10 cellular contexts compared by ENCODE assay signal in the genomic region with DNA sequence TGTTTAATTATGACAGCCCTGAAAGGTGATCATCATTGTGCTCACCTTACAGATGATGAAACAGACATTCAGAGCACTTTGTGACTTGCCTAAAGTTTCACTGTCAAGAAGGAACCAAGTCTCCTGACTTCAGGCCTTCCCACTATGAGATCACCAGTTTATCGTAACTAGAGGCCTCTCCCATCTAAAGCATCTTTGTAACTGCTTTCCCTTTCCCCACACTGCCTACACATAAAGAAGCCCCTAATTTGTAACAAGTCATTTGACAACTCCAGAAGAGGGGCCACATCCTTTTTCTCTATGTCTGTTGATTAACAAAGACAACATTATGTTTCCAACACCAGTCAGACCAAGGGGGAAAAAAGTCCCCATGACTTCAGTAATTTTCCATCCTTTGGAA. TPM values are rescaled to one million over a fixed set of nuclear protein-coding genes. Genes with fewer than 3 reads are reported as not detected.
DNase-seq lines count a peak whose midpoint lies in the region; ATAC-seq and TF ChIP-seq lines count a peak whose summit lies in the region.
"Had no signal": no experiment of that assay in that cellular context is flagged by ENCODE, and none has a peak within 500 bp of the region (broad histone marks: within the 10 kb centered on the region; RNA-seq: fewer than 3 reads in every experiment).

No MANE protein-coding gene starts in this region.

- no peak for DNase-seq in activated T-cell treated with anti-CD3 and anti-CD28 coated beads, Interleukin-2, amount 50 U/mL, for 24 hours
- no peak for DNase-seq in activated T-cell treated with anti-CD3 and anti-CD28 coated beads, Interleukin-2, amount 50 U/mL, for 1 hour
- no peak for DNase-seq in central memory CD8-positive, alpha-beta T cell (ENCODE audit: low spot score in 2 of 2)
- DNase-seq in SJCRH30 (no peak), NCI-H524 (lab: John Stamatoyannopoulos, UW) (no peak), mesothelial cell of epicardium (ENCODE audit: low spot score in 2 of 2, unreplicated experiment in 2 of 2) (no peak)
- DNase-seq: pancreas had no signal

- no peaks in the 10 kb centered on the region for H3K27me3 Mint-ChIP-seq in activated T-cell treated with anti-CD3 and anti-CD28 coated beads, Interleukin-2, amount 50 U/mL, for 24 hours
- no peaks in the 10 kb centered on the region for H3K27me3 Mint-ChIP-seq in central memory CD8-positive, alpha-beta T cell
- H3K27me3 Mint-ChIP-seq in stimulated activated naive CD8-positive, alpha-beta T cell treated with anti-CD3 and anti-CD28 coated beads, Interleukin-15, Interleukin-2, amounts not matched to agents 100 ng/mL and 50 ng/mL, for 24 hours, result no peaks in the 10 kb centered on the region
- no peaks in the 10 kb centered on the region for H3K27me3 Mint-ChIP-seq in mesothelial cell of epicardium (ENCODE audit: low read depth)

- H3K4me3 Mint-ChIP-seq in activated T-cell treated with anti-CD3 and anti-CD28 coated beads, Interleukin-2, amount 50 U/mL, for 24 hours, result peak overlapping the region; percentile 94
- H3K4me3 Mint-ChIP-seq in central memory CD8-positive, alpha-beta T cell, result peak overlapping the region; percentile 94
- peak overlapping the region; percentile 98 for H3K4me3 Mint-ChIP-seq in stimulated activated naive CD8-positive, alpha-beta T cell treated with anti-CD3 and anti-CD28 coated beads, Interleukin-15, Interleukin-2, amounts not matched to agents 100 ng/mL and 50 ng/mL, for 24 hours
- no peak overlapping the region for H3K4me3 Mint-ChIP-seq in mesothelial cell of epicardium

- no peaks in the 10 kb centered on the region for H3K36me3 ChIP-seq in SJCRH30
- H3K36me3 ChIP-seq: pancreas, SJSA1 had no signal

- no peak for TF ChIP-seq CTCF in mesothelial cell of epicardium (IDR thresholded peaks at IDR 0.05; ENCODE audit: unreplicated experiment)

- H3K27ac Mint-ChIP-seq in activated T-cell treated with anti-CD3 and anti-CD28 coated beads, Interleukin-2, amount 50 U/mL, for 24 hours, result peak overlapping the region; percentile 100
- peak overlapping the region; percentile 99 for H3K27ac Mint-ChIP-seq in central memory CD8-positive, alpha-beta T cell (ENCODE audit: low read depth)
- peak overlapping the region; percentile 99 for H3K27ac Mint-ChIP-seq in stimulated activated naive CD8-positive, alpha-beta T cell treated with anti-CD3 and anti-CD28 coated beads, Interleukin-15, Interleukin-2, amounts not matched to agents 100 ng/mL and 50 ng/mL, for 24 hours
- no peak overlapping the region for H3K27ac Mint-ChIP-seq in mesothelial cell of epicardium

- peak; percentile 46 for ATAC-seq in HG03565 (IDR thresholded peaks at IDR 0.05; ENCODE audit: unreplicated experiment)
- no peak for ATAC-seq in central memory CD8-positive, alpha-beta T cell (replicated peaks; ENCODE audit: extremely low read depth, poor library complexity, severe bottlenecking)

- no peaks in the 10 kb centered on the region for H3K27me3 ChIP-seq in SJCRH30
- H3K27me3 ChIP-seq: pancreas, SJSA1 had no signal

- H3K4me3 ChIP-seq in SJCRH30, result no peak overlapping the region
- H3K4me3 ChIP-seq: SJSA1 had no signal

- H3K9me3 Mint-ChIP-seq in activated T-cell treated with anti-CD3 and anti-CD28 coated beads, Interleukin-2, amount 50 U/mL, for 24 hours, result no peaks in the 10 kb centered on the region
- H3K9me3 Mint-ChIP-seq in central memory CD8-positive, alpha-beta T cell, result no peaks in the 10 kb centered on the region
- no peaks in the 10 kb centered on the region for H3K9me3 Mint-ChIP-seq in stimulated activated naive CD8-positive, alpha-beta T cell treated with anti-CD3 and anti-CD28 coated beads, Interleukin-15, Interleukin-2, amounts not matched to agents 100 ng/mL and 50 ng/mL, for 24 hours
- peaks cover 6% of the 10 kb centered on the region for H3K9me3 Mint-ChIP-seq in mesothelial cell of epicardium

- H3K36me3 Mint-ChIP-seq in activated T-cell treated with anti-CD3 and anti-CD28 coated beads, Interleukin-2, amount 50 U/mL, for 24 hours (ENCODE audit: low read depth), result peaks cover 47% of the 10 kb centered on the region
- peaks cover 21% of the 10 kb centered on the region for H3K36me3 Mint-ChIP-seq in central memory CD8-positive, alpha-beta T cell (ENCODE audit: insufficient read depth)
- peaks cover 20% of the 10 kb centered on the region for H3K36me3 Mint-ChIP-seq in stimulated activated naive CD8-positive, alpha-beta T cell treated with anti-CD3 and anti-CD28 coated beads, Interleukin-15, Interleukin-2, amounts not matched to agents 100 ng/mL and 50 ng/mL, for 24 hours (ENCODE audit: low read depth)
- H3K36me3 Mint-ChIP-seq in mesothelial cell of epicardium, result no peaks in the 10 kb centered on the region

- H3K9me3 ChIP-seq in SJCRH30 (replicated peaks), result no peaks in the 10 kb centered on the region
- H3K9me3 ChIP-seq: pancreas, SJSA1 had no signal

- H3K27ac ChIP-seq in SJCRH30, result no peak overlapping the region
- H3K27ac ChIP-seq: SJSA1 had no signal

- H3K4me1 Mint-ChIP-seq in activated T-cell treated with anti-CD3 and anti-CD28 coated beads, Interleukin-2, amount 50 U/mL, for 24 hours (ENCODE audit: low read depth), result peaks cover 77% of the 10 kb centered on the region
- H3K4me1 Mint-ChIP-seq in central memory CD8-positive, alpha-beta T cell, result peaks cover 56% of the 10 kb centered on the region
- peaks cover 77% of the 10 kb centered on the region for H3K4me1 Mint-ChIP-seq in stimulated activated naive CD8-positive, alpha-beta T cell treated with anti-CD3 and anti-CD28 coated beads, Interleukin-15, Interleukin-2, amounts not matched to agents 100 ng/mL and 50 ng/mL, for 24 hours (ENCODE audit: low read depth)
- H3K4me1 Mint-ChIP-seq in mesothelial cell of epicardium, result peaks cover 11% of the 10 kb centered on the region

- no peaks in the 10 kb centered on the region for H3K4me1 ChIP-seq in SJCRH30
- H3K4me1 ChIP-seq: pancreas, SJSA1 had no signal

RNA-seq across cellular contexts. Expression of gene KLHL6, which starts 1.1 kb away (rescaled TPM):
- total RNA-seq in SJCRH30 (2014; rRNA removed; shearing (Covaris generic)), result not detected in 2 replicates
- 0.05 to 0.16 TPM (median 0.07 TPM) in 3 replicates for total RNA-seq in mesothelial cell of epicardium
- total RNA-seq: SJSA1 had no signal
